ENCODE assay signal across 8 cellular contexts in genomic region chr6:144095134-144096002, GRCh38. TPM values are rescaled to one million over a fixed set of nuclear protein-coding genes. Genes with fewer than 3 reads are reported as not detected.
DNase-seq lines count a peak whose midpoint lies in the region; ATAC-seq, FAIRE-seq and TF ChIP-seq lines count a peak whose summit lies in the region.

Gene SF3B5, minus strand, starts transcription at chr6:144095573. Its CDS starts 76 bp downstream, at chr6:144095497.

- peaks cover 4% of the 10 kb centered on the region for H3K27me3 Mint-ChIP-seq in T-helper 2 cell treated with Interferon-gamma antibody and Interleukin-4, amounts not matched to agents 5 μg/mL and 100 μg/mL, for 36 hours (ENCODE audit: low read depth)

- peak within 1 kb of the TSS; percentile 99 for H3K27ac Mint-ChIP-seq in T-helper 2 cell treated with Interferon-gamma antibody and Interleukin-4, amounts not matched to agents 5 μg/mL and 100 μg/mL, for 36 hours

- intact Hi-C loops in ascending aorta (cut with DNase I) = loop anchor here (1.0 to 5.0 kb wide), 3 partner anchors 121 to 418 kb away; partner anchors contain the start of genes PHACTR2 and UTRN
- intact Hi-C loops in psoas muscle (cut with DNase I) = loop anchor here (5.0 kb wide), 2 partner anchors 122 to 192 kb away; partner anchors contain the start of gene UTRN (in 1 of the 2)

- H3K27me3 ChIP-seq in ascending aorta (no peaks in the 10 kb centered on the region), right atrium auricular region (no peaks in the 10 kb centered on the region), psoas muscle (ENCODE audit: insufficient read depth in 3 of 3, low read length in 2 of 3) (no peaks in the 10 kb centered on the region)

- H3K4me3 ChIP-seq in ascending aorta (peak within 1 kb of the TSS; percentile 77 to 95), right atrium auricular region (peak within 1 kb of the TSS; percentile 68 to 93), psoas muscle (peak within 1 kb of the TSS; percentile 95)

- H3K9me3 Mint-ChIP-seq in T-helper 2 cell treated with Interferon-gamma antibody and Interleukin-4, amounts not matched to agents 5 μg/mL and 100 μg/mL, for 36 hours = no peaks in the 10 kb centered on the region

- H3K4me1 ChIP-seq in ascending aorta (peaks cover 5 to 17% of the 10 kb centered on the region in 2 donors), right atrium auricular region (peaks cover 0 to 22% of the 10 kb centered on the region in 2 donors), psoas muscle (peaks cover 15% of the 10 kb centered on the region)

- peak; percentile 97 for ATAC-seq in GM18502 (IDR thresholded peaks at IDR 0.05; ENCODE audit: poor library complexity, unreplicated experiment)
- ATAC-seq in HG02970 (IDR thresholded peaks at IDR 0.05; ENCODE audit: low FRiP score, unreplicated experiment) = peak; percentile 98
- ATAC-seq in psoas muscle = peak; percentile 99 to 100 (median 100)

- H3K4me3 Mint-ChIP-seq in T-helper 2 cell treated with Interferon-gamma antibody and Interleukin-4, amounts not matched to agents 5 μg/mL and 100 μg/mL, for 36 hours = peak within 1 kb of the TSS; percentile 98

- H3K36me3 ChIP-seq in ascending aorta = no peaks in the 10 kb centered on the region
- no peaks in the 10 kb centered on the region for H3K36me3 ChIP-seq in right atrium auricular region
- H3K36me3 ChIP-seq in psoas muscle (ENCODE audit: insufficient read depth in 1 of 2, low read depth in 1 of 2) = no peaks in the 10 kb centered on the region

- H3K9me3 ChIP-seq in ascending aorta (no peaks in the 10 kb centered on the region), right atrium auricular region (no peaks in the 10 kb centered on the region), psoas muscle (no peaks in the 10 kb centered on the region)

- DNase-seq in NCI-H1930 (lab: John Stamatoyannopoulos, UW) (peak; percentile 98), ascending aorta (ENCODE audit: low spot score in 2 of 2) (peak; percentile 97 to 99), right atrium auricular region (ENCODE audit: low spot score) (peak; percentile 99), psoas muscle (peak; percentile 98 to 99), urothelium cell line (ENCODE audit: low spot score) (peak; percentile 95)
- peak; percentile 98 for DNase-seq in T-helper 2 cell treated with Interferon-gamma antibody and Interleukin-4, amounts not matched to agents 5 μg/mL and 100 μg/mL, for 36 hours (ENCODE audit: low spot score)

- peaks cover 23% of the 10 kb centered on the region for H3K4me1 Mint-ChIP-seq in T-helper 2 cell treated with Interferon-gamma antibody and Interleukin-4, amounts not matched to agents 5 μg/mL and 100 μg/mL, for 36 hours (ENCODE audit: low read depth)

- peaks cover 9% of the 10 kb centered on the region for H3K36me3 Mint-ChIP-seq in T-helper 2 cell treated with Interferon-gamma antibody and Interleukin-4, amounts not matched to agents 5 μg/mL and 100 μg/mL, for 36 hours (ENCODE audit: low read depth)

- 0 to 1% (median 0%) methylated on average over 60 of the region's 60 CpGs for WGBS in psoas muscle, 3 donors

- FAIRE-seq in urothelium cell line (lab: Jason Lieb, UNC) = peak; percentile 92

- TF ChIP-seq CTCF in ascending aorta (IDR thresholded peaks at IDR 0.05) = no peak
- TF ChIP-seq CTCF in right atrium auricular region (IDR thresholded peaks at IDR 0.05) = no peak
- no peak for TF ChIP-seq CTCF in psoas muscle (IDR thresholded peaks at IDR 0.05)

- H3K27ac ChIP-seq in ascending aorta = peak within 1 kb of the TSS; percentile 80 to 82
- H3K27ac ChIP-seq in right atrium auricular region = peak within 1 kb of the TSS; percentile 72 to 84
- peak within 1 kb of the TSS; percentile 87 for H3K27ac ChIP-seq in psoas muscle

RNA-seq across cellular contexts. Expression of gene SF3B5, which starts in this region (rescaled TPM):
- total RNA-seq in ascending aorta (123 TPM), right atrium auricular region (100 to 1,000 TPM; 113 to 146 TPM), psoas muscle (100 to 1,000 TPM; 115 to 146 (median 127) TPM)
- polyA plus RNA-seq in psoas muscle = 100 to 1,000 TPM; 173 to 296 (median 180) TPM

Comparison
In these comparisons a context has a peak if more than half of its experiments do, and no peak if none do; other contexts are left out.
1. Peak in every context shown above with its lines: DNase-seq, ATAC-seq, H3K4me3 ChIP-seq and H3K27ac ChIP-seq.